ENCODE assay signal across 3 cellular contexts in genomic region chr7:95321720-95322119, GRCh38.
A peak's percentile ranks its signal among the peaks of the same experiment; 100 is the strongest.
TF ChIP-seq lines count a peak whose summit lies in the region.

No MANE protein-coding gene starts in this region.

TF ChIP-seq in liver, 16 proteins besides CTCF, POLR2A, EP300 and RAD21:
- TF ChIP-seq ZBTB33 (IDR thresholded peaks at IDR 0.05) (no peak), EGR1 (IDR thresholded peaks at IDR 0.05; ENCODE audit: low read depth in 2 of 2) (no peak), YY1 (IDR thresholded peaks at IDR 0.05) (no peak), SP1 (IDR thresholded peaks at IDR 0.05) (no peak), RXRA (IDR thresholded peaks at IDR 0.05) (no peak), ATF3 (IDR thresholded peaks at IDR 0.05) (no peak), JUND (IDR thresholded peaks at IDR 0.05) (no peak), TAF1 (conservative IDR thresholded peaks at IDR 0.05) (no peak), HNF4A (conservative IDR thresholded peaks at IDR 0.05) (no peak), FOXA2 (IDR thresholded peaks at IDR 0.05) (no peak), MAX (IDR thresholded peaks at IDR 0.05) (no peak), FOXA1 (IDR thresholded peaks at IDR 0.05) (no peak), GABPA (IDR thresholded peaks at IDR 0.05 in 1 of 2, conservative IDR thresholded peaks at IDR 0.05 in 1 of 2) (no peak), HNF4G (IDR thresholded peaks at IDR 0.05) (no peak), NR2F2 (IDR thresholded peaks at IDR 0.05) (no peak)
- TF ChIP-seq, protein P1, sequence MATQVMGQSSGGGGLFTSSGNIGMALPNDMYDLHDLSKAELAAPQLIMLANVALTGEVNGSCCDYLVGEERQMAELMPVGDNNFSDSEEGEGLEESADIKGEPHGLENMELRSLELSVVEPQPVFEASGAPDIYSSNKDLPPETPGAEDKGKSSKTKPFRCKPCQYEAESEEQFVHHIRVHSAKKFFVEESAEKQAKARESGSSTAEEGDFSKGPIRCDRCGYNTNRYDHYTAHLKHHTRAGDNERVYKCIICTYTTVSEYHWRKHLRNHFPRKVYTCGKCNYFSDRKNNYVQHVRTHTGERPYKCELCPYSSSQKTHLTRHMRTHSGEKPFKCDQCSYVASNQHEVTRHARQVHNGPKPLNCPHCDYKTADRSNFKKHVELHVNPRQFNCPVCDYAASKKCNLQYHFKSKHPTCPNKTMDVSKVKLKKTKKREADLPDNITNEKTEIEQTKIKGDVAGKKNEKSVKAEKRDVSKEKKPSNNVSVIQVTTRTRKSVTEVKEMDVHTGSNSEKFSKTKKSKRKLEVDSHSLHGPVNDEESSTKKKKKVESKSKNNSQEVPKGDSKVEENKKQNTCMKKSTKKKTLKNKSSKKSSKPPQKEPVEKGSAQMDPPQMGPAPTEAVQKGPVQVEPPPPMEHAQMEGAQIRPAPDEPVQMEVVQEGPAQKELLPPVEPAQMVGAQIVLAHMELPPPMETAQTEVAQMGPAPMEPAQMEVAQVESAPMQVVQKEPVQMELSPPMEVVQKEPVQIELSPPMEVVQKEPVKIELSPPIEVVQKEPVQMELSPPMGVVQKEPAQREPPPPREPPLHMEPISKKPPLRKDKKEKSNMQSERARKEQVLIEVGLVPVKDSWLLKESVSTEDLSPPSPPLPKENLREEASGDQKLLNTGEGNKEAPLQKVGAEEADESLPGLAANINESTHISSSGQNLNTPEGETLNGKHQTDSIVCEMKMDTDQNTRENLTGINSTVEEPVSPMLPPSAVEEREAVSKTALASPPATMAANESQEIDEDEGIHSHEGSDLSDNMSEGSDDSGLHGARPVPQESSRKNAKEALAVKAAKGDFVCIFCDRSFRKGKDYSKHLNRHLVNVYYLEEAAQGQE (IDR thresholded peaks at IDR 0.05) = no peak
TF ChIP-seq in liver: peak in this region for 0.

TF ChIP-seq in HepG2, 621 proteins besides CTCF, POLR2A, EP300 and RAD21:
- TF ChIP-seq ZKSCAN1 (IDR thresholded peaks at IDR 0.05; ENCODE audit: low read length) (no peak), CBX5 (CRISPR knock-in tag; IDR thresholded peaks at IDR 0.05; ENCODE audit: borderline replicate concordance) (no peak), ZNF577 (CRISPR knock-in tag; IDR thresholded peaks at IDR 0.05; ENCODE audit: borderline replicate concordance, low read depth) (no peak), ZFY (CRISPR knock-in tag; IDR thresholded peaks at IDR 0.05) (no peak), ZNF580 (CRISPR knock-in tag; IDR thresholded peaks at IDR 0.05; ENCODE audit: borderline replicate concordance, low read depth) (no peak), RNF2 (conservative IDR thresholded peaks at IDR 0.05; ENCODE audit: low read depth) (no peak), ZSCAN29 (CRISPR knock-in tag; conservative IDR thresholded peaks at IDR 0.05) (no peak), ZSCAN21 (CRISPR knock-in tag; IDR thresholded peaks at IDR 0.05; ENCODE audit: borderline replicate concordance) (no peak)
- TF ChIP-seq, protein P2, sequence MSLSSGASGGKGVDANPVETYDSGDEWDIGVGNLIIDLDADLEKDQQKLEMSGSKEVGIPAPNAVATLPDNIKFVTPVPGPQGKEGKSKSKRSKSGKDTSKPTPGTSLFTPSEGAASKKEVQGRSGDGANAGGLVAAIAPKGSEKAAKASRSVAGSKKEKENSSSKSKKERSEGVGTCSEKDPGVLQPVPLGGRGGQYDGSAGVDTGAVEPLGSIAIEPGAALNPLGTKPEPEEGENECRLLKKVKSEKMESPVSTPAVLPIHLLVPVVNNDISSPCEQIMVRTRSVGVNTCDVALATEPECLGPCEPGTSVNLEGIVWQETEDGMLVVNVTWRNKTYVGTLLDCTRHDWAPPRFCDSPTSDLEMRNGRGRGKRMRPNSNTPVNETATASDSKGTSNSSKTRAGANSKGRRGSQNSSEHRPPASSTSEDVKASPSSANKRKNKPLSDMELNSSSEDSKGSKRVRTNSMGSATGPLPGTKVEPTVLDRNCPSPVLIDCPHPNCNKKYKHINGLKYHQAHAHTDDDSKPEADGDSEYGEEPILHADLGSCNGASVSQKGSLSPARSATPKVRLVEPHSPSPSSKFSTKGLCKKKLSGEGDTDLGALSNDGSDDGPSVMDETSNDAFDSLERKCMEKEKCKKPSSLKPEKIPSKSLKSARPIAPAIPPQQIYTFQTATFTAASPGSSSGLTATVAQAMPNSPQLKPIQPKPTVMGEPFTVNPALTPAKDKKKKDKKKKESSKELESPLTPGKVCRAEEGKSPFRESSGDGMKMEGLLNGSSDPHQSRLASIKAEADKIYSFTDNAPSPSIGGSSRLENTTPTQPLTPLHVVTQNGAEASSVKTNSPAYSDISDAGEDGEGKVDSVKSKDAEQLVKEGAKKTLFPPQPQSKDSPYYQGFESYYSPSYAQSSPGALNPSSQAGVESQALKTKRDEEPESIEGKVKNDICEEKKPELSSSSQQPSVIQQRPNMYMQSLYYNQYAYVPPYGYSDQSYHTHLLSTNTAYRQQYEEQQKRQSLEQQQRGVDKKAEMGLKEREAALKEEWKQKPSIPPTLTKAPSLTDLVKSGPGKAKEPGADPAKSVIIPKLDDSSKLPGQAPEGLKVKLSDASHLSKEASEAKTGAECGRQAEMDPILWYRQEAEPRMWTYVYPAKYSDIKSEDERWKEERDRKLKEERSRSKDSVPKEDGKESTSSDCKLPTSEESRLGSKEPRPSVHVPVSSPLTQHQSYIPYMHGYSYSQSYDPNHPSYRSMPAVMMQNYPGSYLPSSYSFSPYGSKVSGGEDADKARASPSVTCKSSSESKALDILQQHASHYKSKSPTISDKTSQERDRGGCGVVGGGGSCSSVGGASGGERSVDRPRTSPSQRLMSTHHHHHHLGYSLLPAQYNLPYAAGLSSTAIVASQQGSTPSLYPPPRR (CRISPR knock-in tag; IDR thresholded peaks at IDR 0.05; ENCODE audit: borderline replicate concordance) = no peak
TF ChIP-seq in HepG2: peak in this region for 0.

TF ChIP-seq in neural cell, 6 proteins besides CTCF, POLR2A, EP300 and RAD21:
- TF ChIP-seq POLR2AphosphoS5 (IDR thresholded peaks at IDR 0.05) = peak; percentile 85
- TF ChIP-seq, protein P1 (IDR thresholded peaks at IDR 0.05; ENCODE audit: borderline replicate concordance) = no peak
